ENCODE assay signal across 1 cellular context in genomic region chr12:110115675-110116074, GRCh38.
TF ChIP-seq lines count a peak whose summit lies in the region.

No MANE protein-coding gene starts in this region.

TF ChIP-seq in WTC11, 78 proteins besides CTCF, POLR2A, EP300 and RAD21 (continued from another document):
- TF ChIP-seq PRDM15 (CRISPR knock-in tag; IDR thresholded peaks at IDR 0.05): no peak
- TF ChIP-seq ZBTB43 (CRISPR knock-in tag; IDR thresholded peaks at IDR 0.05): no peak
- no peak for TF ChIP-seq SMAD3 (CRISPR knock-in tag; IDR thresholded peaks at IDR 0.05; ENCODE audit: borderline replicate concordance)
- no peak for TF ChIP-seq AR (CRISPR knock-in tag; IDR thresholded peaks at IDR 0.05)
- TF ChIP-seq ZNF232 (CRISPR knock-in tag; IDR thresholded peaks at IDR 0.05): no peak
- TF ChIP-seq E2F4 (CRISPR knock-in tag; IDR thresholded peaks at IDR 0.05; ENCODE audit: borderline replicate concordance, low read depth): no peak
